Comparison of ENCODE assay signal across 1 cellular context in the genomic region with DNA sequence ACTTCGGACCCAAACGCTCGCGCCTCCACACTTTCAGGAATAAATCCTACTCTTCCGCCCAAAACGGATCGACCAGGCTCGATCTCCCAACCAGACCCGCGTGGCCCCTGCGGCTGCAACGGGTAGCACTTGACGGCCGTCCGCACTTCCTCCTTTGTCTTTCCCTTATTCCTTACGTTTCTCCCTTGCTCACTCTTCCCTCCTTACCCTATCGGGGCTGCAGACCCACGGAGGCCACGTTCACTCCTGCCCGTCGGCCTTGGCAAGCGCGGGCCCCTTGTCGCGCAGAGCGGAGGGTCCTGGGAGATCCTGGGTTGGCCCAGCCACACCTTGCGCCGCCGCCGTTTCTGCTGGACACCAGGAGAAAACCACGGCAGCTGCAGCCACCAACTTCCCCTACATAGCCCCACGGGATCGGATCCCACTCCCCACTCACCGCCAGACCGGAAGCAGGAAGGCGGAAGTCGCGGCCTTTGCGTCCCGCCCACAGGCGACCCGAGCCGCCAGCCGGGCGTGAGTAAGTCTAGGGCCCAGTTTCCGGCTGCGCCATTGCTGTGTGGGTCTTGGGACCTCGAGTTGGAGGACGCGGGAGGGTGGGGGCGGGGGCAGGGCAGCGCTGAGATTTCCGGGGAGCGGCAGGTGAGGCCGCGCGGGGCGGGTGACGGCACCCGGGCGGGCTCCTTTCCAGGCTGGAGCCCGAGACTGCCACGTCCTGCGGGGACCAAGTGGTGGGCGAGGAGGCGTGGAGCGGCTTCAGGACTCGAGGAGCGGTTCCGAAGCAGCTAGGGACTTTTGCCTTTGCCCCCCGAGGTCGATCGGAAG.
TF ChIP-seq lines count a peak whose summit lies in the region.

A gene with protein sequence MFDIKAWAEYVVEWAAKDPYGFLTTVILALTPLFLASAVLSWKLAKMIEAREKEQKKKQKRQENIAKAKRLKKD (minus strand): TSS at position 459 of the 822 bp plus-strand sequence. CDS start 2,297 bp downstream, outside the sequence.

TF ChIP-seq in HepG2, 621 proteins besides CTCF, POLR2A, EP300 and RAD21 (continued from another document and continues in another):
- TF ChIP-seq USF2 (IDR thresholded peaks at IDR 0.05; ENCODE audit: low read depth, low read length) (no peak), USF2 (CRISPR knock-in tag; IDR thresholded peaks at IDR 0.05; ENCODE audit: borderline replicate concordance) (no peak), HES4 (CRISPR knock-in tag; IDR thresholded peaks at IDR 0.05; ENCODE audit: borderline replicate concordance) (peak; percentile 78; the same call in 1 of the 2 replicates), ZKSCAN5 (CRISPR knock-in tag; IDR thresholded peaks at IDR 0.05) (no peak), ZNF264 (CRISPR knock-in tag; IDR thresholded peaks at IDR 0.05) (no peak; the same call in 1 of the 2 replicates), ZFP36L2 (CRISPR knock-in tag; IDR thresholded peaks at IDR 0.05) (no peak), AFF4 (CRISPR knock-in tag; IDR thresholded peaks at IDR 0.05) (no peak; the same call in 1 of the 2 replicates), SIN3A (IDR thresholded peaks at IDR 0.05; ENCODE audit: borderline replicate concordance, low read depth, low read length) (0 out of 2 replicates have a peak, but pooled peaks have one; percentile 53), TP53 (CRISPR knock-in tag; conservative IDR thresholded peaks at IDR 0.05) (no peak), KIAA2018 (CRISPR knock-in tag; IDR thresholded peaks at IDR 0.05; ENCODE audit: borderline replicate concordance) (no peak), ZNF674 (CRISPR knock-in tag; IDR thresholded peaks at IDR 0.05; ENCODE audit: low read depth) (no peak; the same call in 1 of the 2 replicates), HNRNPK (IDR thresholded peaks at IDR 0.05; ENCODE audit: low read depth, low read length, poor library complexity, severe bottlenecking) (peak; percentile 90), HMGA1 (CRISPR knock-in tag; conservative IDR thresholded peaks at IDR 0.05) (no peak), NCOA1 (CRISPR knock-in tag; IDR thresholded peaks at IDR 0.05) (0 out of 2 replicates have a peak, but pooled peaks have one; percentile 84), FOXP1 (IDR thresholded peaks at IDR 0.05) (no peak), FOXP1 (CRISPR knock-in tag; IDR thresholded peaks at IDR 0.05) (no peak), HDAC6 (IDR thresholded peaks at IDR 0.05; ENCODE audit: low read depth, low read length) (no peak), ZNF672 (CRISPR knock-in tag; IDR thresholded peaks at IDR 0.05) (peak; percentile 34; the same call in 1 of the 2 replicates), ZNF780A (CRISPR knock-in tag; IDR thresholded peaks at IDR 0.05) (peak; percentile 76; the same call in 1 of the 2 replicates), CEBPG (CRISPR knock-in tag; IDR thresholded peaks at IDR 0.05) (no peak), CEBPB (IDR thresholded peaks at IDR 0.05; ENCODE audit: borderline replicate concordance, low read depth, low read length) (no peak), ZNF839 (CRISPR knock-in tag; IDR thresholded peaks at IDR 0.05; ENCODE audit: borderline replicate concordance) (no peak), HHEX (CRISPR knock-in tag; IDR thresholded peaks at IDR 0.05) (no peak)
- TF ChIP-seq, protein P1, sequence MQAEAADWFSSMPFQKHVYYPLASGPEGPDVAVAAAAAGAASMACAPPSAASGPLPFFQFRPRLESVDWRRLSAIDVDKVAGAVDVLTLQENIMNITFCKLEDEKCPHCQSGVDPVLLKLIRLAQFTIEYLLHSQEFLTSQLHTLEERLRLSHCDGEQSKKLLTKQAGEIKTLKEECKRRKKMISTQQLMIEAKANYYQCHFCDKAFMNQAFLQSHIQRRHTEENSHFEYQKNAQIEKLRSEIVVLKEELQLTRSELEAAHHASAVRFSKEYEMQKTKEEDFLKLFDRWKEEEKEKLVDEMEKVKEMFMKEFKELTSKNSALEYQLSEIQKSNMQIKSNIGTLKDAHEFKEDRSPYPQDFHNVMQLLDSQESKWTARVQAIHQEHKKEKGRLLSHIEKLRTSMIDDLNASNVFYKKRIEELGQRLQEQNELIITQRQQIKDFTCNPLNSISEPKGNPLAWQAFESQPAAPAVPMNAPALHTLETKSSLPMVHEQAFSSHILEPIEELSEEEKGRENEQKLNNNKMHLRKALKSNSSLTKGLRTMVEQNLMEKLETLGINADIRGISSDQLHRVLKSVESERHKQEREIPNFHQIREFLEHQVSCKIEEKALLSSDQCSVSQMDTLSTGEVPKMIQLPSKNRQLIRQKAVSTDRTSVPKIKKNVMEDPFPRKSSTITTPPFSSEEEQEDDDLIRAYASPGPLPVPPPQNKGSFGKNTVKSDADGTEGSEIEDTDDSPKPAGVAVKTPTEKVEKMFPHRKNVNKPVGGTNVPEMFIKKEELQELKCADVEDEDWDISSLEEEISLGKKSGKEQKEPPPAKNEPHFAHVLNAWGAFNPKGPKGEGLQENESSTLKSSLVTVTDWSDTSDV (CRISPR knock-in tag; IDR thresholded peaks at IDR 0.05): peak; percentile 86; the same call in 1 of the 2 replicates
- TF ChIP-seq, protein P2, sequence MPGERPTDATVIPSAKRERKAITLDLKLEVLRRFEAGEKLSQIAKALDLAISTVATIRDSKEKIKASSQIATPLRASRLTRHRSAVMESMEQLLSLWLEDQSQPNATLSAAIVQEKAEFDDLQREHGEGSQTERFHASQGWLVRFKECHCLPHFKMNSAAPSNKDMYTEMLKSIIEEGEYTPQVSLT (CRISPR knock-in tag; IDR thresholded peaks at IDR 0.05; ENCODE audit: borderline replicate concordance, low read depth): 0 out of 2 replicates have a peak, but pooled peaks have one; percentile 63
- TF ChIP-seq, protein P3, sequence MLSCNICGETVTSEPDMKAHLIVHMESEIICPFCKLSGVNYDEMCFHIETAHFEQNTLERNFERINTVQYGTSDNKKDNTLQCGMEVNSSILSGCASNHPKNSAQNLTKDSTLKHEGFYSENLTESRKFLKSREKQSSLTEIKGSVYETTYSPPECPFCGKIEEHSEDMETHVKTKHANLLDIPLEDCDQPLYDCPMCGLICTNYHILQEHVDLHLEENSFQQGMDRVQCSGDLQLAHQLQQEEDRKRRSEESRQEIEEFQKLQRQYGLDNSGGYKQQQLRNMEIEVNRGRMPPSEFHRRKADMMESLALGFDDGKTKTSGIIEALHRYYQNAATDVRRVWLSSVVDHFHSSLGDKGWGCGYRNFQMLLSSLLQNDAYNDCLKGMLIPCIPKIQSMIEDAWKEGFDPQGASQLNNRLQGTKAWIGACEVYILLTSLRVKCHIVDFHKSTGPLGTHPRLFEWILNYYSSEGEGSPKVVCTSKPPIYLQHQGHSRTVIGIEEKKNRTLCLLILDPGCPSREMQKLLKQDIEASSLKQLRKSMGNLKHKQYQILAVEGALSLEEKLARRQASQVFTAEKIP (CRISPR knock-in tag; IDR thresholded peaks at IDR 0.05; ENCODE audit: borderline replicate concordance): no peak
